In genomic region chr10:96292971-96293909, GRCh38 we compare ENCODE assay signal across 8 cellular contexts. TPM values are rescaled to one million over a fixed set of nuclear protein-coding genes. Genes with fewer than 3 reads are reported as not detected.
DNase-seq lines count a peak whose midpoint lies in the region; ATAC-seq and TF ChIP-seq lines count a peak whose summit lies in the region.

No MANE protein-coding gene starts in this region.

- peaks cover 5% of the 10 kb centered on the region for H3K27me3 Mint-ChIP-seq in CD8-positive, alpha-beta T cell (ENCODE audit: low read depth)

- CTCF ChIA-PET in CD8-positive, alpha-beta T cell (lab: Charles Lee) = interaction anchor here (0.6 to 7.5 kb wide), 15 partner anchors 9 to 600 kb away, joined by 3 to 111 read pairs (median 3); partner anchors contain the start of gene TCTN3

- no peaks in the 10 kb centered on the region for H3K36me3 ChIP-seq in CD8-positive, alpha-beta T cell (ENCODE audit: insufficient read depth, low read length)
- H3K36me3 ChIP-seq in Peyer's patch (no peaks in the 10 kb centered on the region), neural cell (ENCODE audit: insufficient read depth, low read length) (no peaks in the 10 kb centered on the region)

- TF ChIP-seq POLR2A in Peyer's patch (IDR thresholded peaks at IDR 0.05) = no peak

- intact Hi-C loops in CD8-positive, alpha-beta T cell (cut with DNase I, micrococcal nuclease) = loop anchor here (1.0 to 10.0 kb wide), 5 partner anchors 62 to 598 kb away; partner anchors contain the start of gene TCTN3 (in 1 of the 2)

- no peaks in the 10 kb centered on the region for H3K27me3 ChIP-seq in CD8-positive, alpha-beta T cell (ENCODE audit: insufficient read depth, low read length)
- H3K27me3 ChIP-seq in Peyer's patch (no peaks in the 10 kb centered on the region), neural cell (ENCODE audit: insufficient read depth, low read depth, low read length) (no peaks in the 10 kb centered on the region)

- H3K9me3 ChIP-seq in CD8-positive, alpha-beta T cell (ENCODE audit: low read length) = no peaks in the 10 kb centered on the region
- no peaks in the 10 kb centered on the region for H3K9me3 ChIP-seq in Peyer's patch
- no peaks in the 10 kb centered on the region for H3K9me3 ChIP-seq in neural cell (ENCODE audit: low read length)

- H3K4me1 ChIP-seq in CD8-positive, alpha-beta T cell (ENCODE audit: insufficient read depth, low read length) = peaks cover 27% of the 10 kb centered on the region
- no peaks in the 10 kb centered on the region for H3K4me1 ChIP-seq in Peyer's patch

- DNase-seq in CD8-positive, alpha-beta T cell = peak in 2 of 7 experiments; percentile 10 to 51
- DNase-seq in Peyer's patch = peak in 1 of 3 donors; percentile 55
- peak; percentile 37 for DNase-seq in epithelial cell of proximal tubule (ENCODE audit: low read depth)
- no peak for DNase-seq in omental fat pad (ENCODE audit: low spot score)

- no peak overlapping the region for H2AFZ ChIP-seq in neural cell (ENCODE audit: low read depth, low read length)

- H3F3A ChIP-seq in neural cell (ENCODE audit: insufficient read depth, low read length, poor library complexity, severe bottlenecking) = no peaks in the 10 kb centered on the region

- H3K4me2 ChIP-seq in neural cell (ENCODE audit: low read length) = no peak overlapping the region

- TF ChIP-seq EP300 in neural cell (conservative IDR thresholded peaks at IDR 0.05; ENCODE audit: poor library complexity, severe bottlenecking) = no peak

- no peak overlapping the region for H3K4me3 Mint-ChIP-seq in CD8-positive, alpha-beta T cell

- peaks cover 28% of the 10 kb centered on the region for H3K4me1 Mint-ChIP-seq in CD8-positive, alpha-beta T cell (ENCODE audit: low read depth)

- POLR2A ChIA-PET in CD8-positive, alpha-beta T cell (lab: Charles Lee) = no interaction called here

- H3K36me3 Mint-ChIP-seq in CD8-positive, alpha-beta T cell = no peaks in the 10 kb centered on the region

- H3K9me2 ChIP-seq in neural cell (ENCODE audit: insufficient read depth, low read length) = no peaks in the 10 kb centered on the region

- H3K9me3 Mint-ChIP-seq in CD8-positive, alpha-beta T cell = no peaks in the 10 kb centered on the region

- no peak overlapping the region for H3K27ac ChIP-seq in CD8-positive, alpha-beta T cell (ENCODE audit: low read depth, low read length)
- H3K27ac ChIP-seq in Peyer's patch (no peak overlapping the region), neural cell (ENCODE audit: low read length) (no peak overlapping the region)

- no peak overlapping the region for H3K9ac ChIP-seq in neural cell (ENCODE audit: low read length)

- peak; percentile 71 for TF ChIP-seq RAD21 in neural cell (conservative IDR thresholded peaks at IDR 0.05)

- no peak overlapping the region for H3K27ac Mint-ChIP-seq in CD8-positive, alpha-beta T cell

- no peak overlapping the region for H3K4me3 ChIP-seq in CD8-positive, alpha-beta T cell (ENCODE audit: low read depth, low read length)
- H3K4me3 ChIP-seq in Peyer's patch = no peak overlapping the region
- H3K4me3 ChIP-seq in epithelial cell of proximal tubule (ENCODE audit: low read depth, low read length) = no peak overlapping the region
- no peak overlapping the region for H3K4me3 ChIP-seq in neural cell (ENCODE audit: low read length)

- peak; percentile 54 for ATAC-seq in CD8-positive, alpha-beta T cell
- ATAC-seq in GM18861 (IDR thresholded peaks at IDR 0.05; ENCODE audit: unreplicated experiment) (peak; percentile 38), HG03460 (IDR thresholded peaks at IDR 0.05; ENCODE audit: unreplicated experiment) (peak; percentile 48), omental fat pad (ENCODE audit: low FRiP score) (no peak), HG03521 (IDR thresholded peaks at IDR 0.05; ENCODE audit: unreplicated experiment) (no peak)

- TF ChIP-seq CTCF in CD8-positive, alpha-beta T cell (IDR thresholded peaks at IDR 0.05) = peak; percentile 63
- peak; percentile 49 to 90 (median 74) for TF ChIP-seq CTCF in Peyer's patch (IDR thresholded peaks at IDR 0.05)
- TF ChIP-seq CTCF in epithelial cell of proximal tubule (conservative IDR thresholded peaks at IDR 0.05; ENCODE audit: low read depth, low read length) = peak; percentile 74
- peak; percentile 71 for TF ChIP-seq CTCF in neural cell (IDR thresholded peaks at IDR 0.05; ENCODE audit: poor library complexity, severe bottlenecking)
- TF ChIP-seq CTCF in omental fat pad (IDR thresholded peaks at IDR 0.05) = no peak

- no peaks in the 10 kb centered on the region for H3K79me2 ChIP-seq in neural cell (replicated peaks; ENCODE audit: insufficient read depth, low read length)

- H4K20me1 ChIP-seq in neural cell (ENCODE audit: insufficient read depth) = no peaks in the 10 kb centered on the region

TF ChIP-seq in neural cell, 6 proteins besides CTCF, POLR2A, EP300 and RAD21:
- TF ChIP-seq EZH2 (IDR thresholded peaks at IDR 0.05; ENCODE audit: borderline replicate concordance, insufficient read depth, low read length, poor library complexity, severe bottlenecking) (no peak), POLR2AphosphoS5 (IDR thresholded peaks at IDR 0.05) (no peak), REST (IDR thresholded peaks at IDR 0.05; ENCODE audit: borderline replicate concordance) (no peak), SMC3 (conservative IDR thresholded peaks at IDR 0.05; ENCODE audit: poor library complexity) (peak; percentile 73)

RNA-seq across cellular contexts. Expression of gene DNTT, which starts 11.0 kb away (rescaled TPM):
- not detected for total RNA-seq in CD8-positive, alpha-beta T cell
- not detected for total RNA-seq in Peyer's patch
- total RNA-seq in epithelial cell of proximal tubule = not detected in 2 replicates
- polyA plus RNA-seq in neural cell = not detected in 2 replicates
- polyA minus RNA-seq in neural cell = not detected in 2 replicates
- not detected for total RNA-seq in omental fat pad

RNA-seq across cellular contexts. Expression of gene BLNK, which starts 21.9 kb away (rescaled TPM):
- total RNA-seq in CD8-positive, alpha-beta T cell = under 1 TPM; 0.19 to 0.44 TPM
- total RNA-seq in Peyer's patch (10 to 100 TPM; 49.3 to 79.5 (median 50.1) TPM), epithelial cell of proximal tubule (0.12 and 0.29 TPM in 2 replicates), omental fat pad (1 to 10 TPM in 3 of 4 donors, under 1 TPM in 1; 0.48 to 5.3 (median 3.2) TPM)
- polyA plus RNA-seq in neural cell = not detected in 2 replicates
- not detected in 2 replicates for polyA minus RNA-seq in neural cell

Comparison
In these comparisons a context has a peak if more than half of its experiments do, and no peak if none do; other contexts are left out.
1. ATAC-seq: peak in CD8-positive, alpha-beta T cell (single experiment), GM18861 (single experiment) and HG03460 (single experiment); none in omental fat pad (single experiment) and HG03521 (single experiment).
2. CTCF ChIP-seq: peak in CD8-positive, alpha-beta T cell (single experiment), Peyer's patch (6 of 6), epithelial cell of proximal tubule (single experiment) and neural cell (single experiment); none in omental fat pad (0 of 3).
3. RNA of gene BLNK, which starts 21.9 kb away (total RNA-seq): 49.3 to 79.5 TPM in Peyer's patch; 0.48 to 5.3 TPM in omental fat pad, 0.19 to 0.44 TPM in CD8-positive, alpha-beta T cell and 0.12 to 0.29 TPM in epithelial cell of proximal tubule; every median in the first group is over 4 times any median in the second.